In genomic region chr10:60570941-60571340, GRCh38 we compare ENCODE assay signal across 22 cellular contexts.
DNase-seq lines count a peak whose midpoint lies in the region; ATAC-seq and TF ChIP-seq lines count a peak whose summit lies in the region.
"Had no signal": no experiment of that assay in that cellular context is flagged by ENCODE, and none has a peak within 500 bp of the region (broad histone marks: within the 10 kb centered on the region; RNA-seq: fewer than 3 reads in every experiment).

No MANE protein-coding gene starts in this region.

- intact Hi-C loops in left cardiac atrium (cut with DNase I) = no loop called here

- ATAC-seq in left cardiac atrium = no peak
- no peak for ATAC-seq in stimulated activated effector memory CD8-positive, alpha-beta T cell treated with anti-CD3 and anti-CD28 coated beads, Interleukin-12 subunit alpha, Interleukin-12 subunit beta, amount 100 ng/mL, for 72 hours
- ATAC-seq in HG02973 (IDR thresholded peaks at IDR 0.05; ENCODE audit: unreplicated experiment) = no peak
- ATAC-seq: pancreas, T-cell had no signal

- H3K4me1 ChIP-seq in cardiac muscle cell (ENCODE audit: low read depth) = peaks cover 24% of the 10 kb centered on the region

- no peaks in the 10 kb centered on the region for H3K27me3 Mint-ChIP-seq in T-helper 1 cell treated with Interleukin-12 subunit alpha and Interleukin-12 subunit beta and Interleukin-4 antibody, amounts not matched to agents 30 μg/mL and 1 μg/mL, for 36 hours (ENCODE audit: low read depth)
- H3K27me3 Mint-ChIP-seq: central memory CD8-positive, alpha-beta T cell had no signal

- H3K9me3 Mint-ChIP-seq in T-helper 1 cell treated with Interleukin-12 subunit alpha and Interleukin-12 subunit beta and Interleukin-4 antibody, amounts not matched to agents 30 μg/mL and 1 μg/mL, for 36 hours = peaks cover 12% of the 10 kb centered on the region
- no peaks in the 10 kb centered on the region for H3K9me3 Mint-ChIP-seq in stimulated activated effector memory CD8-positive, alpha-beta T cell treated with anti-CD3 and anti-CD28 coated beads, Interleukin-12 subunit alpha, Interleukin-12 subunit beta, amount 100 ng/mL, for 72 hours
- H3K9me3 Mint-ChIP-seq: central memory CD8-positive, alpha-beta T cell had no signal

- DNase-seq in cardiac muscle cell (ENCODE audit: low read depth in 1 of 2, low spot score in 1 of 2) (no peak), left cardiac atrium (no peak), fibroblast of the aortic adventitia (ENCODE audit: low read depth) (peak; percentile 5), HK-2 (ENCODE audit: unreplicated experiment) (no peak), epidermal melanocyte (ENCODE audit: insufficient read length, low spot score) (no peak)
- no peak for DNase-seq in stimulated activated effector memory CD8-positive, alpha-beta T cell treated with anti-CD3 and anti-CD28 coated beads, Interleukin-12 subunit alpha, Interleukin-12 subunit beta, amount 100 ng/mL, for 72 hours (ENCODE audit: low spot score in 2 of 2)
- DNase-seq: activated CD4-positive, alpha-beta T cell treated with anti-CD3 and anti-CD28 coated beads, Interleukin-2, amount 50 U/mL, for 48 hours; adrenal gland; AML-193; COR-L47; effector CD4-positive, alpha-beta T cell; heart right ventricle; immature natural killer cell; NCI-H1436; pancreas; stimulated activated CD4-positive, alpha-beta T cell treated with anti-CD3 and anti-CD28 coated beads, Interleukin-2, amount 100 ng/mL, for 24 hours; stomach; T-cell had no signal

- H3K27me3 ChIP-seq in cardiac muscle cell = no peaks in the 10 kb centered on the region
- H3K27me3 ChIP-seq: adrenal gland, esophagus muscularis mucosa, heart right ventricle, pancreas, stomach had no signal

- no peak overlapping the region for H3K27ac Mint-ChIP-seq in T-helper 1 cell treated with Interleukin-12 subunit alpha and Interleukin-12 subunit beta and Interleukin-4 antibody, amounts not matched to agents 30 μg/mL and 1 μg/mL, for 36 hours
- peak overlapping the region; percentile 38 for H3K27ac Mint-ChIP-seq in stimulated activated effector memory CD8-positive, alpha-beta T cell treated with anti-CD3 and anti-CD28 coated beads, Interleukin-12 subunit alpha, Interleukin-12 subunit beta, amount 100 ng/mL, for 72 hours
- H3K27ac Mint-ChIP-seq: immature natural killer cell, T-cell had no signal

- no peak overlapping the region for H3K27ac ChIP-seq in cardiac muscle cell
- H3K27ac ChIP-seq: adrenal gland, esophagus muscularis mucosa, heart right ventricle, pancreas, stomach had no signal

- H3K36me3 Mint-ChIP-seq in T-helper 1 cell treated with Interleukin-12 subunit alpha and Interleukin-12 subunit beta and Interleukin-4 antibody, amounts not matched to agents 30 μg/mL and 1 μg/mL, for 36 hours (ENCODE audit: low read depth) = peaks cover 19% of the 10 kb centered on the region
- peaks cover 14% of the 10 kb centered on the region for H3K36me3 Mint-ChIP-seq in stimulated activated effector memory CD8-positive, alpha-beta T cell treated with anti-CD3 and anti-CD28 coated beads, Interleukin-12 subunit alpha, Interleukin-12 subunit beta, amount 100 ng/mL, for 72 hours
- H3K36me3 Mint-ChIP-seq: immature natural killer cell had no signal

- H3K4me3 ChIP-seq in cardiac muscle cell (peak overlapping the region; percentile 37), fibroblast of the aortic adventitia (ENCODE audit: low read depth, low read length) (peak overlapping the region; percentile 34)
- H3K4me3 ChIP-seq: adrenal gland, pancreas, stomach had no signal

- peak overlapping the region; percentile 53 for H3K4me3 Mint-ChIP-seq in T-helper 1 cell treated with Interleukin-12 subunit alpha and Interleukin-12 subunit beta and Interleukin-4 antibody, amounts not matched to agents 30 μg/mL and 1 μg/mL, for 36 hours
- peak overlapping the region; percentile 79 for H3K4me3 Mint-ChIP-seq in stimulated activated effector memory CD8-positive, alpha-beta T cell treated with anti-CD3 and anti-CD28 coated beads, Interleukin-12 subunit alpha, Interleukin-12 subunit beta, amount 100 ng/mL, for 72 hours
- H3K4me3 Mint-ChIP-seq: central memory CD8-positive, alpha-beta T cell; immature natural killer cell; T-cell had no signal

- peaks cover 56% of the 10 kb centered on the region for H3K4me1 Mint-ChIP-seq in T-helper 1 cell treated with Interleukin-12 subunit alpha and Interleukin-12 subunit beta and Interleukin-4 antibody, amounts not matched to agents 30 μg/mL and 1 μg/mL, for 36 hours (ENCODE audit: low read depth)
- peaks cover 35% of the 10 kb centered on the region for H3K4me1 Mint-ChIP-seq in stimulated activated effector memory CD8-positive, alpha-beta T cell treated with anti-CD3 and anti-CD28 coated beads, Interleukin-12 subunit alpha, Interleukin-12 subunit beta, amount 100 ng/mL, for 72 hours

- TF ChIP-seq CTCF in cardiac muscle cell (IDR thresholded peaks at IDR 0.05; ENCODE audit: low read depth, low read length) (no peak), fibroblast of the aortic adventitia (IDR thresholded peaks at IDR 0.05; ENCODE audit: insufficient read depth, low read length) (no peak)

- H3K36me3 ChIP-seq in cardiac muscle cell = no peaks in the 10 kb centered on the region
- H3K36me3 ChIP-seq: adrenal gland, esophagus muscularis mucosa, heart right ventricle, pancreas, stomach had no signal

- H3K9me3 ChIP-seq in cardiac muscle cell (ENCODE audit: low read depth) = no peaks in the 10 kb centered on the region
- H3K9me3 ChIP-seq: adrenal gland, esophagus muscularis mucosa, pancreas had no signal
